1 cellular context compared by ENCODE assay signal in genomic region chr7:142739927-142740492, GRCh38.
TF ChIP-seq lines count a peak whose summit lies in the region.

No MANE protein-coding gene starts in this region.

TF ChIP-seq in GM12878, 131 proteins besides CTCF, POLR2A, EP300 and RAD21 (continued from another document):
- TF ChIP-seq POU2F2 (IDR thresholded peaks at IDR 0.05; ENCODE audit: borderline replicate concordance, low read depth, low read length): peak; percentile 86; the same call in 2 of the 3 replicates
- no peak for TF ChIP-seq MYB (IDR thresholded peaks at IDR 0.05; ENCODE audit: borderline replicate concordance, low read depth, low read length)
- no peak for TF ChIP-seq STAT3 (IDR thresholded peaks at IDR 0.05; ENCODE audit: low read depth, low read length)
- no peak for TF ChIP-seq ZNF274 (IDR thresholded peaks at IDR 0.05; ENCODE audit: insufficient read depth, insufficient read length)
- TF ChIP-seq SMC3 (IDR thresholded peaks at IDR 0.05; ENCODE audit: borderline replicate concordance, low read length): peak; percentile 41; the same call in 1 of the 2 replicates
- no peak for TF ChIP-seq RBBP5 (conservative IDR thresholded peaks at IDR 0.05)
- no peak for TF ChIP-seq TCF12 (IDR thresholded peaks at IDR 0.05; ENCODE audit: low read depth, low read length)
- TF ChIP-seq ESRRA (IDR thresholded peaks at IDR 0.05; ENCODE audit: low read length): no peak
- TF ChIP-seq RELA (IDR thresholded peaks at IDR 0.05; ENCODE audit: borderline replicate concordance, partially characterized antibody): no peak
- no peak for TF ChIP-seq MEF2A (IDR thresholded peaks at IDR 0.05; ENCODE audit: insufficient read depth, low read depth, low read length)
- TF ChIP-seq, protein P1, sequence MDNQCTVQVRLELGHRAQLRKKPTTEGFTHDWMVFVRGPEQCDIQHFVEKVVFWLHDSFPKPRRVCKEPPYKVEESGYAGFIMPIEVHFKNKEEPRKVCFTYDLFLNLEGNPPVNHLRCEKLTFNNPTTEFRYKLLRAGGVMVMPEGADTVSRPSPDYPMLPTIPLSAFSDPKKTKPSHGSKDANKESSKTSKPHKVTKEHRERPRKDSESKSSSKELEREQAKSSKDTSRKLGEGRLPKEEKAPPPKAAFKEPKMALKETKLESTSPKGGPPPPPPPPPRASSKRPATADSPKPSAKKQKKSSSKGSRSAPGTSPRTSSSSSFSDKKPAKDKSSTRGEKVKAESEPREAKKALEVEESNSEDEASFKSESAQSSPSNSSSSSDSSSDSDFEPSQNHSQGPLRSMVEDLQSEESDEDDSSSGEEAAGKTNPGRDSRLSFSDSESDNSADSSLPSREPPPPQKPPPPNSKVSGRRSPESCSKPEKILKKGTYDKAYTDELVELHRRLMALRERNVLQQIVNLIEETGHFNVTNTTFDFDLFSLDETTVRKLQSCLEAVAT (IDR thresholded peaks at IDR 0.05): no peak
- TF ChIP-seq ELK1 (IDR thresholded peaks at IDR 0.05; ENCODE audit: low read depth, low read length): no peak
- no peak for TF ChIP-seq ZNF622 (IDR thresholded peaks at IDR 0.05)
